16 cellular contexts compared by ENCODE assay signal in the genomic region with DNA sequence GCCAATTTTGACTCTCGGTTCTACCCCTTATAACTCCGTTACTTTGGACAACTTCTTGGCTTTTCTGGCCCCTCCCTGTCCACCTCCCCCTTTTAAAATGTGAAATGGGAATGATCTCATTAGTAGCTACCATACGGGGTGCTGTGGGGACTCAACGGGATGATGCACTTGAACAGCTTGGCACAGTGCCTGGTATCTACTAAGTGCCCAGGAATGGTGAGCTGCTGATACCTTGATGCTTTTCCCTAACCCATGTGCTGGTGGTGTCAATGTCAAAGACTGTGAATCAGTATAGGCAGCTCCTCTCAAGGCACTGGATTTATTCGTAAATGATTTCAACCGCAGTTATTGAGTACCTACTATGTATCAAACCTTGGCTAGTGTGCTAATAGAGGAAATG.
A peak's percentile ranks its signal among the peaks of the same experiment; 100 is the strongest.
DNase-seq lines count a peak whose midpoint lies in the region; TF ChIP-seq lines count a peak whose summit lies in the region.
"Had no signal": no experiment of that assay in that cellular context is flagged by ENCODE, and none has a peak within 500 bp of the region (broad histone marks: within the 10 kb centered on the region; RNA-seq: fewer than 3 reads in every experiment).

No MANE protein-coding gene starts in this region.

- no peak overlapping the region for H3K4me3 Mint-ChIP-seq in activated CD4-positive, alpha-beta T cell treated with anti-CD3 and anti-CD28 coated beads, Interleukin-2, amount 10 ng/mL, durations not matched to agents 24 days and 14 days
- H3K4me3 Mint-ChIP-seq: neural progenitor cell had no signal

- peaks cover 4% of the 10 kb centered on the region for H3K9me3 Mint-ChIP-seq in activated CD4-positive, alpha-beta T cell treated with anti-CD3 and anti-CD28 coated beads, Interleukin-2, amount 10 ng/mL, durations not matched to agents 24 days and 14 days
- H3K9me3 Mint-ChIP-seq: neural progenitor cell had no signal

- H3K27me3 Mint-ChIP-seq in activated CD4-positive, alpha-beta T cell treated with anti-CD3 and anti-CD28 coated beads, Interleukin-2, amount 10 ng/mL, durations not matched to agents 24 days and 14 days, result peaks cover 4% of the 10 kb centered on the region

- intact Hi-C loops in activated CD4-positive, alpha-beta T cell treated with anti-CD3 and anti-CD28 coated beads, Interleukin-2, amount 10 ng/mL, durations not matched to agents 24 days and 14 days (cut with micrococcal nuclease), result no loop called here

- CTCF ChIA-PET in RWPE1 (lab: Yijun Ruan, JAX), result no interaction called here

- no peaks in the 10 kb centered on the region for H3K4me1 Mint-ChIP-seq in activated CD4-positive, alpha-beta T cell treated with anti-CD3 and anti-CD28 coated beads, Interleukin-2, amount 10 ng/mL, durations not matched to agents 24 days and 14 days

- H3K27ac ChIP-seq in RWPE1, result no peak overlapping the region
- H3K27ac ChIP-seq: 22Rv1, neural progenitor cell, sigmoid colon, transverse colon had no signal

- no peak for TF ChIP-seq CTCF in RWPE1 (conservative IDR thresholded peaks at IDR 0.05; ENCODE audit: low read depth)

- no peak overlapping the region for H3K27ac Mint-ChIP-seq in activated CD4-positive, alpha-beta T cell treated with anti-CD3 and anti-CD28 coated beads, Interleukin-2, amount 10 ng/mL, durations not matched to agents 24 days and 14 days
- H3K27ac Mint-ChIP-seq: neural progenitor cell had no signal

- no peaks in the 10 kb centered on the region for H3K36me3 Mint-ChIP-seq in activated CD4-positive, alpha-beta T cell treated with anti-CD3 and anti-CD28 coated beads, Interleukin-2, amount 10 ng/mL, durations not matched to agents 24 days and 14 days (ENCODE audit: low read depth)

- DNase-seq in DMS 273 (lab: John Stamatoyannopoulos, UW; ENCODE audit: unreplicated experiment) (peak; percentile 15), DMS 273 treated with DMSO at 0.1 percent for 48 hours (lab: John Stamatoyannopoulos, UW) (no peak), LHCN-M2 (ENCODE audit: low read depth) (peak; percentile 13), RWPE1 (ENCODE audit: low spot score) (peak; percentile 27), kidney tubule cell (ENCODE audit: low spot score) (peak; percentile 98), DMS114 treated with DMSO at 0.1 percent for 48 hours (lab: John Stamatoyannopoulos, UW; ENCODE audit: unreplicated experiment) (no peak), midbrain (lab: John Stamatoyannopoulos, UW) (no peak)
- no peak for DNase-seq in activated CD4-positive, alpha-beta T cell treated with anti-CD3 and anti-CD28 coated beads, Interleukin-2, amount 10 ng/mL, durations not matched to agents 24 days and 14 days
- DNase-seq: aorta; Karpas-422; NCI-H1694; sigmoid colon; stimulated activated CD4-positive, alpha-beta T cell treated with anti-CD3 and anti-CD28 coated beads, Interleukin-4, amount 100 ng/mL, for 4 hours; transverse colon had no signal

- POLR2A ChIA-PET in RWPE1 (lab: Yijun Ruan, JAX; ENCODE audit: low non-redundant PET), result no interaction called here

Comparison
In these comparisons a context has a peak if more than half of its experiments do, and no peak if none do; other contexts are left out.
1. DNase-seq: peak in DMS 273 (single experiment), LHCN-M2 (single experiment), RWPE1 (single experiment) and kidney tubule cell (single experiment); none in DMS 273 treated with DMSO at 0.1 percent for 48 hours (single experiment), activated CD4-positive, alpha-beta T cell treated with anti-CD3 and anti-CD28 coated beads, Interleukin-2, amount 10 ng/mL, durations not matched to agents 24 days and 14 days (single experiment), DMS114 treated with DMSO at 0.1 percent for 48 hours (single experiment) and midbrain (single experiment).